15 cellular contexts compared by ENCODE assay signal in the genomic region with DNA sequence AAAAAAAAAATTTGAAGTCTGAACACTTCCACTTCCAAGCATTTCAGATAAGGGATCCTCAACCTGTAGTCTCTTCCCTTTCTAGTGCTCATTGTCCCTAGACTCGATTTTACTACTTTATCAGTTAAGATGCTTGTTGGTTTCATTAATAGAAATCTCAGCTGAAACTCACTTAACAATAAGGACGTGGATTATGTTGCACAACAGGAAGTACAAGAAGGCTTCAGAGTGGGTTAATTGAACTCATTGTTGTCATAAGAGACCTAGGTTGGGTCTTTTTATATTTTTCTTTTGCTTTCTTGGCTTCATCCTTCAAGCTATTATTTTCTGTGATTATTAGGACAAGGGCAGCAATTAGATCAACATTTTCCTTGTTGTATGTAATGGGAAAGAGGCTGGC.
"Had no signal": no experiment of that assay in that cellular context is flagged by ENCODE, and none has a peak within 500 bp of the region (broad histone marks: within the 10 kb centered on the region; RNA-seq: fewer than 3 reads in every experiment).

No MANE protein-coding gene starts in this region.

- H3K9me3 ChIP-seq: colonic mucosa, right atrium auricular region, transverse colon had no signal

- H3K4me3 ChIP-seq: colonic mucosa, right atrium auricular region, skin epidermis, transverse colon had no signal

- H3K27ac ChIP-seq: colonic mucosa, right atrium auricular region, skin epidermis, transverse colon had no signal

- DNase-seq: activated CD4-positive, alpha-beta memory T cell treated with anti-CD3 and anti-CD28 coated beads for 36 hours; activated CD4-positive, alpha-beta T cell treated with anti-CD3 and anti-CD28 coated beads for 36 hours; activated effector memory CD4-positive, alpha-beta T cell treated with Interleukin-2 at 50 U/mL for 16 hours; activated T-cell treated with anti-CD3 and anti-CD28 coated beads, Interleukin-2, amount 50 U/mL, for 4 hours; caudate nucleus; colonic mucosa; foreskin melanocyte; head of caudate nucleus; nephron progenitor cell; stimulated activated CD4-positive, alpha-beta T cell treated with anti-CD3 and anti-CD28 coated beads, Interleukin-4, amount 100 ng/mL, for 4 hours; stimulated activated CD8-positive, alpha-beta memory T cell treated with anti-CD3 and anti-CD28 coated beads, Interleukin-4, amount 100 ng/mL, for 48 hours; stimulated activated naive CD8-positive, alpha-beta T cell treated with anti-CD3 and anti-CD28 coated beads, Interleukin-15, Interleukin-2, amounts not matched to agents 100 U/mL and 50 U/mL, for 24 hours; transverse colon had no signal

- H3K27me3 ChIP-seq: colonic mucosa, right atrium auricular region, transverse colon had no signal

- H3K4me1 ChIP-seq: right atrium auricular region had no signal

- H3K36me3 ChIP-seq: colonic mucosa, right atrium auricular region, transverse colon had no signal
